1 cellular context compared by ENCODE assay signal in the genomic region with DNA sequence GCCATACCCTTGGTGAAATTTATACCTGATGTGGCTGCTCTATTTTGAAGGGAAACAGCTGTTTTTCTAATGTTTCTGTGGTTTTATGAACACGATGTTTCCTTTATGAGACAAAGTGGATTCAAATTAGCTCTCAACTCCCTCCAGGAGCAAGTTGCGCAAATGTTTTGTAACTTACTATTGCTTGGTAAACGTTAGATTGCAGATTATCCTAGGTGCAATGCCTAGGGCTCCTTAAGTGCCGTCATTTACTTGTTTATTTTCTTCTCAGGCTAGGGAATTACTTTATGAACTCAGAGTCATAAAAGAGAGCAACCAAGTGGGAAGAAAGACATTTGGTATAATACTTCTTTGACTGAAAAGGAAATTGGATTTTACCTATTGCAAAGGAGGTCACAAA.
TF ChIP-seq lines count a peak whose summit lies in the region.

No MANE protein-coding gene starts in this region.

TF ChIP-seq in H1, 55 proteins besides CTCF, POLR2A, EP300 and RAD21 (continued from another document):
- TF ChIP-seq MAX (IDR thresholded peaks at IDR 0.05) (no peak), YY1 (IDR thresholded peaks at IDR 0.05; ENCODE audit: low read depth, low read length) (no peak), CBX8 (IDR thresholded peaks at IDR 0.05; ENCODE audit: borderline replicate concordance, low read depth, low read length) (no peak), SP2 (IDR thresholded peaks at IDR 0.05; ENCODE audit: low read length) (no peak), CEBPB (IDR thresholded peaks at IDR 0.05; ENCODE audit: low read depth, low read length) (no peak), CTBP2 (IDR thresholded peaks at IDR 0.05; ENCODE audit: borderline replicate concordance, insufficient read depth, insufficient read length, low read length) (no peak), SP4 (IDR thresholded peaks at IDR 0.05; ENCODE audit: low read length) (no peak), CHD2 (IDR thresholded peaks at IDR 0.05; ENCODE audit: low read length) (no peak), GABPA (IDR thresholded peaks at IDR 0.05; ENCODE audit: borderline replicate concordance, insufficient read depth, low read length) (no peak), POLR2AphosphoS5 (IDR thresholded peaks at IDR 0.05; ENCODE audit: low read depth, low read length) (no peak)
- TF ChIP-seq, protein P1, sequence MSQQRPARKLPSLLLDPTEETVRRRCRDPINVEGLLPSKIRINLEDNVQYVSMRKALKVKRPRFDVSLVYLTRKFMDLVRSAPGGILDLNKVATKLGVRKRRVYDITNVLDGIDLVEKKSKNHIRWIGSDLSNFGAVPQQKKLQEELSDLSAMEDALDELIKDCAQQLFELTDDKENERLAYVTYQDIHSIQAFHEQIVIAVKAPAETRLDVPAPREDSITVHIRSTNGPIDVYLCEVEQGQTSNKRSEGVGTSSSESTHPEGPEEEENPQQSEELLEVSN (IDR thresholded peaks at IDR 0.05), result no peak
